In genomic region chr11:64358536-64358906, GRCh38 we compare ENCODE assay signal across 8 cellular contexts. TPM values are rescaled to one million over a fixed set of nuclear protein-coding genes. Genes with fewer than 3 reads are reported as not detected.
A peak's percentile ranks its signal among the peaks of the same experiment; 100 is the strongest.
DNase-seq lines count a peak whose midpoint lies in the region; TF ChIP-seq lines count a peak whose summit lies in the region.

No MANE protein-coding gene starts in this region.

- peak overlapping the region; percentile 60; the same call in 1 of the 2 replicates for H2AFZ ChIP-seq in OCI-LY3 (ENCODE audit: low read depth, low read length)
- H2AFZ ChIP-seq in neural progenitor cell (replicated peaks): peak overlapping the region; percentile 88

- H3K4me3 Mint-ChIP-seq in endodermal cell: peak overlapping the region; percentile 75
- H3K4me3 Mint-ChIP-seq in neural progenitor cell: peak overlapping the region; percentile 60

- peak overlapping the region; percentile 91 for H3K4me3 ChIP-seq in OCI-LY3 (ENCODE audit: low read length)
- H3K4me3 ChIP-seq in endodermal cell (ENCODE audit: low read length): peak overlapping the region; percentile 81
- peak overlapping the region; percentile 69 for H3K4me3 ChIP-seq in neural progenitor cell

- no peak for DNase-seq in endodermal cell
- DNase-seq in neural progenitor cell (ENCODE audit: low spot score): no peak
- no peak for DNase-seq in T-helper 9 cell
- DNase-seq in HT-29 (ENCODE audit: low spot score): no peak
- DNase-seq in SKM-1 treated with dmso at 0.1 percent for 144 hours (lab: John Stamatoyannopoulos, UW; ENCODE audit: unreplicated experiment): no peak
- no peak for DNase-seq in NCI-H2107 (lab: John Stamatoyannopoulos, UW)

- H3K4me2 ChIP-seq in OCI-LY3 (ENCODE audit: low read length) (peak overlapping the region; percentile 98), neural progenitor cell (peak overlapping the region; percentile 88)

- peak overlapping the region; percentile 86 for H3K9ac ChIP-seq in OCI-LY3 (ENCODE audit: low read length)
- H3K9ac ChIP-seq in endodermal cell (ENCODE audit: extremely low read depth, low read length, poor library complexity, severe bottlenecking): peak overlapping the region; percentile 66
- no peak overlapping the region for H3K9ac ChIP-seq in neural progenitor cell

- H3K27ac ChIP-seq in C4-2B: peak overlapping the region; percentile 97
- H3K27ac ChIP-seq in OCI-LY3 (ENCODE audit: low read length): no peak overlapping the region
- no peak overlapping the region for H3K27ac ChIP-seq in endodermal cell (ENCODE audit: low read depth, low read length)
- no peak overlapping the region for H3K27ac ChIP-seq in neural progenitor cell

- H3K4me1 ChIP-seq in OCI-LY3 (ENCODE audit: low read length) (peaks cover 52% of the 10 kb centered on the region), endodermal cell (ENCODE audit: control insufficient read depth, insufficient read depth, low read length) (peaks cover 7% of the 10 kb centered on the region), neural progenitor cell (peaks cover 21% of the 10 kb centered on the region)

- H3K4me1 Mint-ChIP-seq in endodermal cell (peaks cover 15% of the 10 kb centered on the region), neural progenitor cell (peaks cover 21% of the 10 kb centered on the region)

- H3K27me3 ChIP-seq in OCI-LY3 (ENCODE audit: low read depth, low read length) (no peaks in the 10 kb centered on the region), endodermal cell (ENCODE audit: control insufficient read depth, insufficient read depth, low read length, poor library complexity, severe bottlenecking) (no peaks in the 10 kb centered on the region), neural progenitor cell (no peaks in the 10 kb centered on the region)

- 43% methylated on average over 7 of the region's 7 CpGs; no CpG with 5 or more reads in 1 of the 2 experiments for WGBS in endodermal cell (ENCODE audit: insufficient coverage in 1 of 2, insufficient read length in 1 of 2), 2 experiments

- H4K20me1 ChIP-seq in OCI-LY3 (ENCODE audit: insufficient read depth, low read length) (no peaks in the 10 kb centered on the region), neural progenitor cell (ENCODE audit: low read depth) (peaks cover 3% of the 10 kb centered on the region)

- H3K27ac Mint-ChIP-seq in endodermal cell: no peak overlapping the region
- no peak overlapping the region for H3K27ac Mint-ChIP-seq in neural progenitor cell

- peaks cover 7% of the 10 kb centered on the region for H3K79me2 ChIP-seq in OCI-LY3 (ENCODE audit: low read length)
- H3K79me2 ChIP-seq in neural progenitor cell (ENCODE audit: low read depth): no peaks in the 10 kb centered on the region

- H3K36me3 Mint-ChIP-seq in endodermal cell (ENCODE audit: low read depth) (peaks cover 24% of the 10 kb centered on the region), neural progenitor cell (peaks cover 11% of the 10 kb centered on the region)

- no peak for TF ChIP-seq CTCF in C4-2B (conservative IDR thresholded peaks at IDR 0.05)
- no peak for TF ChIP-seq CTCF in OCI-LY3 (IDR thresholded peaks at IDR 0.05; ENCODE audit: low read depth, low read length)
- TF ChIP-seq CTCF in endodermal cell (conservative IDR thresholded peaks at IDR 0.05): no peak
- TF ChIP-seq CTCF in neural progenitor cell (IDR thresholded peaks at IDR 0.05): no peak

- H3K9me3 Mint-ChIP-seq in endodermal cell: no peaks in the 10 kb centered on the region
- no peaks in the 10 kb centered on the region for H3K9me3 Mint-ChIP-seq in neural progenitor cell

- H3K9me3 ChIP-seq in OCI-LY3 (ENCODE audit: insufficient read depth, low read length): no peaks in the 10 kb centered on the region
- no peaks in the 10 kb centered on the region for H3K9me3 ChIP-seq in endodermal cell (ENCODE audit: control insufficient read depth, low read length)
- H3K9me3 ChIP-seq in neural progenitor cell (ENCODE audit: low read depth): no peaks in the 10 kb centered on the region

- peaks cover 18% of the 10 kb centered on the region for H3F3A ChIP-seq in neural progenitor cell (ENCODE audit: low read depth)

- H3K36me3 ChIP-seq in OCI-LY3 (replicated peaks; ENCODE audit: low read depth, low read length) (peaks cover 30% of the 10 kb centered on the region), endodermal cell (ENCODE audit: control insufficient read depth, insufficient read depth, low read length) (peaks cover 20% of the 10 kb centered on the region), neural progenitor cell (no peaks in the 10 kb centered on the region)

- H3K27me3 Mint-ChIP-seq in endodermal cell (ENCODE audit: insufficient read depth) (no peaks in the 10 kb centered on the region), neural progenitor cell (ENCODE audit: insufficient read depth, low read depth) (peaks cover 8% of the 10 kb centered on the region)

RNA-seq across cellular contexts. Expression of gene RPS6KA4, which starts 0.4 kb away (rescaled TPM):
- 10 to 100 TPM; 13.5 to 14.5 TPM for total RNA-seq in endodermal cell
- 10.2 TPM for polyA plus RNA-seq in endodermal cell (2013, experiment 1 of 2)
- 9.9 TPM for polyA plus RNA-seq in endodermal cell (2013, experiment 2 of 2)
- total RNA-seq in neural progenitor cell (ENCODE audit: low replicate concordance): 12.7 and 16.9 TPM in 2 replicates
- total RNA-seq in HT-29 (2014; rRNA removed; shearing (Covaris generic)): 149 and 158 TPM in 2 replicates

RNA-seq across cellular contexts. Expression of gene CCDC88B, which starts 18.5 kb away (rescaled TPM):
- total RNA-seq in endodermal cell (10 to 100 TPM; 14.2 to 15.2 TPM), neural progenitor cell (ENCODE audit: low replicate concordance) (0.62 and 9.0 TPM in 2 replicates)
- 5.3 TPM for polyA plus RNA-seq in endodermal cell (2013, experiment 1 of 2)
- polyA plus RNA-seq in endodermal cell (2013, experiment 2 of 2): 4.5 TPM
- total RNA-seq in HT-29 (2014; rRNA removed; shearing (Covaris generic)): 11.4 and 12.8 TPM in 2 replicates

RNA-seq across cellular contexts. Expression of gene PRDX5, which starts 40.6 kb away (rescaled TPM):
- total RNA-seq in endodermal cell (100 to 1,000 TPM; 235 to 289 TPM), neural progenitor cell (ENCODE audit: low replicate concordance) (111 and 182 TPM in 2 replicates)
- 188 TPM for polyA plus RNA-seq in endodermal cell (2013, experiment 1 of 2)
- 181 TPM for polyA plus RNA-seq in endodermal cell (2013, experiment 2 of 2)
- total RNA-seq in HT-29 (2014; rRNA removed; shearing (Covaris generic)): 254 and 276 TPM in 2 replicates

RNA-seq across cellular contexts. Expression of gene TRMT112, which starts 41.2 kb away (rescaled TPM):
- total RNA-seq in endodermal cell: 100 to 1,000 TPM; 265 to 352 TPM
- 224 TPM for polyA plus RNA-seq in endodermal cell (2013, experiment 1 of 2)
- polyA plus RNA-seq in endodermal cell (2013, experiment 2 of 2): 197 TPM
- total RNA-seq in neural progenitor cell (ENCODE audit: low replicate concordance): 257 and 284 TPM in 2 replicates
- total RNA-seq in HT-29 (2014; rRNA removed; shearing (Covaris generic)): 503 and 525 TPM in 2 replicates

RNA-seq across cellular contexts. Expression of gene ESRRA, which starts 53.2 kb away (rescaled TPM):
- total RNA-seq in endodermal cell: 10 to 100 TPM; 22.8 to 34.5 TPM
- 20.0 TPM for polyA plus RNA-seq in endodermal cell (2013, experiment 1 of 2)
- 17.8 TPM for polyA plus RNA-seq in endodermal cell (2013, experiment 2 of 2)
- total RNA-seq in neural progenitor cell (ENCODE audit: low replicate concordance): 5.5 and 22.0 TPM in 2 replicates
- 180 TPM in 2 replicates for total RNA-seq in HT-29 (2014; rRNA removed; shearing (Covaris generic))
